ENCODE assay signal across 10 cellular contexts in the genomic region with DNA sequence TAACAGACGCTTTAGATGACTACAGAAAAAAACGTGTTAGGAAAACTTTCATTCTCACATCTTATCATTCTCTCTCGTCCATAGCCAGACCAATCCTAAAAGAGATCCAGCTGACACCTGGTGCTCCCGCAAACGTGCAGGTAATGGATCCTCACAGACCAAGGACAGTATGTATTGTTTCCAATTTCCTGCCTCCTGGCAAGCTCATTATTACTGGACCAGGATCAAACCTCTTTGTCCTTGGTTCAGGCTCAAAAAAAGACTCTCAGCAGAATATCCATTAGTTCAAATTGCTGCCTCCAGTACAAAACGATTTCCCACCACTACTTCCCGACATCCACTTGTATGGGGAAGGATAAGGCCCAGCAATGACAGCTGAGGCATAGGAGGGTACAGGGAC.
A peak's percentile ranks its signal among the peaks of the same experiment; 100 is the strongest.
DNase-seq lines count a peak whose midpoint lies in the region; ATAC-seq and TF ChIP-seq lines count a peak whose summit lies in the region.
"Had no signal": no experiment of that assay in that cellular context is flagged by ENCODE, and none has a peak within 500 bp of the region (broad histone marks: within the 10 kb centered on the region; RNA-seq: fewer than 3 reads in every experiment).

No MANE protein-coding gene starts in this region.

- peak overlapping the region; percentile 30 to 86 (median 74); a peak in 21 of 22 replicates for H3K9ac ChIP-seq in BLaER1 treated with 17β-estradiol and CSF1 and Interleukin-3, amounts not matched to agents 10 nM and 100 nM

- in situ Hi-C loops in astrocyte of the spinal cord (cut with HindIII; ENCODE audit: low sequenced_read_pairs), result no loop called here

- H3K36me3 ChIP-seq in BLaER1 treated with 17β-estradiol and CSF1 and Interleukin-3, amounts not matched to agents 10 nM and 100 nM, result peaks cover 20 to 40% (median 25%) of the 10 kb centered on the region in 11 experiments; a peak in 21 of 22 replicates
- H3K36me3 ChIP-seq in muscle layer of duodenum (ENCODE audit: control insufficient read depth in 1 of 2, insufficient read depth in 2 of 2, low read length in 2 of 2), result no peaks in the 10 kb centered on the region
- H3K36me3 ChIP-seq: ovary had no signal

- peak overlapping the region in 7 of 10 experiments; percentile 25 to 56 (median 43); a peak in 9 of 20 replicates for H3K4me3 ChIP-seq in BLaER1 treated with 17β-estradiol and CSF1 and Interleukin-3, amounts not matched to agents 10 nM and 100 nM
- H3K4me3 ChIP-seq in astrocyte of the spinal cord (ENCODE audit: low read depth, low read length), result no peak overlapping the region
- no peak overlapping the region for H3K4me3 ChIP-seq in muscle layer of duodenum (ENCODE audit: low read depth in 1 of 2, low read length in 2 of 2)
- H3K4me3 ChIP-seq: ovary had no signal

- peak overlapping the region; percentile 25 to 95 (median 86); a peak in 20 of 22 replicates for H3K27ac ChIP-seq in BLaER1 treated with 17β-estradiol and CSF1 and Interleukin-3, amounts not matched to agents 10 nM and 100 nM
- H3K27ac ChIP-seq in muscle layer of duodenum (ENCODE audit: low read length), result peak overlapping the region; percentile 32

- no peak overlapping the region for H3K4me3 Mint-ChIP-seq in CD14-positive monocyte

- no peaks in the 10 kb centered on the region for H3K27me3 ChIP-seq in BLaER1 treated with 17β-estradiol and CSF1 and Interleukin-3, amounts not matched to agents 10 nM and 100 nM
- no peaks in the 10 kb centered on the region for H3K27me3 ChIP-seq in muscle layer of duodenum (ENCODE audit: low read depth, low read length)
- H3K27me3 ChIP-seq: ovary had no signal

- intact Hi-C loops in CD14-positive monocyte (cut with micrococcal nuclease), result loop anchor here in 1 of 2 donors (5.0 kb wide), 2 partner anchors 61 to 96 kb away; no protein-coding TSS in a partner anchor

- H3K27ac Mint-ChIP-seq in CD14-positive monocyte, result peak overlapping the region in 1 of 7 donors; percentile 58

- TF ChIP-seq CTCF in astrocyte of the spinal cord (IDR thresholded peaks at IDR 0.05; ENCODE audit: low read depth, low read length), result no peak
- no peak for TF ChIP-seq CTCF in CD14-positive monocyte (IDR thresholded peaks at IDR 0.05)

- peaks cover 89 to 100% (median 100%) of the 10 kb centered on the region in 10 experiments for H3K4me1 ChIP-seq in BLaER1 treated with 17β-estradiol and CSF1 and Interleukin-3, amounts not matched to agents 10 nM and 100 nM
- H3K4me1 ChIP-seq in muscle layer of duodenum (ENCODE audit: control insufficient read depth in 1 of 2, insufficient read depth in 2 of 2, low read length in 2 of 2), result peaks cover 17 to 24% of the 10 kb centered on the region in 2 donors

- H3K9me3 Mint-ChIP-seq in CD14-positive monocyte, result no peaks in the 10 kb centered on the region

- H3K36me3 Mint-ChIP-seq in CD14-positive monocyte, result peaks cover 22 to 39% of the 10 kb centered on the region in 2 donors

- H3K4me2 ChIP-seq in BLaER1 treated with 17β-estradiol and CSF1 and Interleukin-3, amounts not matched to agents 10 nM and 100 nM, result peak overlapping the region; percentile 84 to 99 (median 92)

- H4K20me1 ChIP-seq in BLaER1 treated with 17β-estradiol and CSF1 and Interleukin-3, amounts not matched to agents 10 nM and 100 nM, result peaks cover 0 to 98% (median 11%) of the 10 kb centered on the region in 11 experiments; a peak in 11 of 22 replicates

- no peak for ATAC-seq in GM21723 (IDR thresholded peaks at IDR 0.05; ENCODE audit: unreplicated experiment)

- H3K9me3 ChIP-seq in BLaER1 treated with 17β-estradiol and CSF1 and Interleukin-3, amounts not matched to agents 10 nM and 100 nM (replicated peaks in 1 of 11), result peaks cover 0 to 4% (median 0%) of the 10 kb centered on the region in 11 experiments; a peak in 2 of 22 replicates
- H3K9me3 ChIP-seq in muscle layer of duodenum (ENCODE audit: control insufficient read depth in 1 of 2, low read length in 2 of 2), result no peaks in the 10 kb centered on the region
- H3K9me3 ChIP-seq: ovary had no signal

- peaks cover 31% of the 10 kb centered on the region for H3K4me1 Mint-ChIP-seq in CD14-positive monocyte

- peaks cover 0 to 2% (median 0%) of the 10 kb centered on the region in 3 donors for H3K27me3 Mint-ChIP-seq in CD14-positive monocyte (ENCODE audit: low read depth in 3 of 3)

- DNase-seq in NCI-H1092 treated with DMSO at 0.1 percent for 48 hours (lab: John Stamatoyannopoulos, UW) (peak; percentile 89), astrocyte of the spinal cord (ENCODE audit: low read depth, low spot score) (peak; percentile 47), middle frontal gyrus (ENCODE audit: extremely low spot score, low spot score) (no peak), HUDEP-2 (lab: John Stamatoyannopoulos, UW; ENCODE audit: unreplicated experiment in 76 of 76) (no peak), CD14-positive monocyte (ENCODE audit: low spot score) (no peak)
- DNase-seq: MM.1S had no signal

Comparison
In these comparisons a context has a peak if more than half of its experiments do, and no peak if none do; other contexts are left out.
1. H3K4me3 ChIP-seq: peak in BLaER1 treated with 17β-estradiol and CSF1 and Interleukin-3, amounts not matched to agents 10 nM and 100 nM (7 of 10); none in astrocyte of the spinal cord (single experiment) and muscle layer of duodenum (0 of 2).
2. DNase-seq: peak in NCI-H1092 treated with DMSO at 0.1 percent for 48 hours (single experiment) and astrocyte of the spinal cord (single experiment); none in middle frontal gyrus (single experiment), HUDEP-2 (0 of 76) and CD14-positive monocyte (single experiment).